ENCODE assay signal across 8 cellular contexts in the genomic region with DNA sequence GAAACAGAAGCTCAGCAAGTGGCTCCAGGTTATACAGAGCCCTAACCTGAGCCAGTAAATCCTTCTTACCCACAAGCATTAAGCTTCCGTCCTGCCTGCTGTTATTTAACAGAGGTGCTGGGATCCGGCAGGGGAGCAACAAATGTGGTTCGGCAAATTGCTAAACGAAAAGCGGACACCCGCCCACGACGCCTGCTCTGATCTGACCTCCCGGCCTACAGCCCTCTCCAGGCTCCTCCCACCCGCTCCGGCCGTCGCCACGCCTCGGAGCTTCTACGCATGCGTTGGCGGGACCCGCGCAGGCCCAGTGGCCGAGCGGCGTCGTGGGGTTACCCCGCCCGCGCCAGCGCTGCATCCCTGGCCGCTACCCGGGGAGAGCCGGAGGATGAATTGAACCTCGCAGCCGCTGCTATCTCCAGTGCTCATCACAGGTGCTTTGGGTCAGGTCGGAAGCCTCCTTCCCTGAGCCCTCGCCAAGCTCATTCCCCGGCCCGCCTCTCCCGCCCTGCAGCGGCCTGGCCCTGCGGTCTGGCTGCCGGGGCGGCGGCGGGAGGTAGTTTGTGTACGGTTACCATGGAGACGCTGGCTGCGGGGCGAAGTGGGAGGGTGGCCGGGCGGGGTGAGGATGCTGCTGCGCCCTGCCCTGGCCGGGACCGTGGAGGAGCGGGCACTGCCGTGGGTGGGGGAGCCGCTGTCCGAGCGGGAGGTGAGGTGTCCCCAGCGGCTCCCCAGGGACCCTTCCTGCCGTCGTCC. TPM values are rescaled to one million over a fixed set of nuclear protein-coding genes. Genes with fewer than 3 reads are reported as not detected.
A peak's percentile ranks its signal among the peaks of the same experiment; 100 is the strongest.
DNase-seq lines count a peak whose midpoint lies in the region; FAIRE-seq lines count a peak whose summit lies in the region.

Gene ARMC2 (plus strand): TSS at position 307 of the 753 bp plus-strand sequence. CDS start 5,846 bp downstream, outside the sequence.

- H3K9me3 ChIP-seq in HAP-1 (no peaks in the 10 kb centered on the region), MG63 (no peaks in the 10 kb centered on the region), neuron (ENCODE audit: low read length) (no peaks in the 10 kb centered on the region)

- peak within 1 kb of the TSS; percentile 41 for H2AFZ ChIP-seq in neuron (ENCODE audit: low read depth, low read length)

- no peak for FAIRE-seq in frontal cortex (lab: Jason Lieb, UNC)

- H3K27me3 ChIP-seq in HAP-1 (ENCODE audit: low read depth) (no peaks in the 10 kb centered on the region), MG63 (no peaks in the 10 kb centered on the region), neuron (ENCODE audit: insufficient read depth, low read length) (peaks cover 10% of the 10 kb centered on the region)

- in situ Hi-C loops in HAP-1 (cut with MboI; ENCODE audit: low sequenced_read_pairs): no loop called here

- H3K4me3 ChIP-seq in HAP-1 (peak within 1 kb of the TSS; percentile 81), MG63 (peak within 1 kb of the TSS; percentile 77), neuron (ENCODE audit: low read length) (peak within 1 kb of the TSS; percentile 61)

- DNase-seq in ELR (ENCODE audit: low read depth): peak; percentile 91
- peak; percentile 83 to 95 for DNase-seq in HAP-1 (ENCODE audit: low spot score in 2 of 2)
- peak; percentile 92 for DNase-seq in MG63
- DNase-seq in SHP77 treated with DMSO at 0.1 percent for 48 hours (lab: John Stamatoyannopoulos, UW): peak; percentile 79
- DNase-seq in activated naive CD4-positive, alpha-beta T cell (lab: John Stamatoyannopoulos, UW): peak; percentile 64 to 77 (median 69)
- DNase-seq in frontal cortex (ENCODE audit: low spot score in 2 of 2): peak; percentile 91 to 93
- DNase-seq in stromal cell of bone marrow (ENCODE audit: low read depth): peak; percentile 78

- peaks cover 21% of the 10 kb centered on the region for H3K4me1 ChIP-seq in HAP-1
- H3K4me1 ChIP-seq in neuron (ENCODE audit: insufficient read depth, low read length): peaks cover 8% of the 10 kb centered on the region

- no peaks in the 10 kb centered on the region for H3K36me3 ChIP-seq in HAP-1 (replicated peaks)
- no peaks in the 10 kb centered on the region for H3K36me3 ChIP-seq in MG63
- no peaks in the 10 kb centered on the region for H3K36me3 ChIP-seq in neuron (ENCODE audit: insufficient read depth, low read length)

RNA-seq across cellular contexts. Expression of gene ARMC2, which starts in this region (rescaled TPM):
- 0.96 and 1.8 TPM in 2 replicates for total RNA-seq in MG63 (2014; rRNA removed; shearing (Covaris generic); ENCODE audit: low replicate concordance)
- total RNA-seq in frontal cortex: 16.3 TPM

Comparison
In these comparisons a context has a peak if more than half of its experiments do, and no peak if none do; other contexts are left out.
1. Peak in every context shown above with its lines: DNase-seq and H3K4me3 ChIP-seq.